ENCODE assay signal across 1 cellular context in genomic region chr1:45584351-45585109, GRCh38.
A peak's percentile ranks its signal among the peaks of the same experiment; 100 is the strongest.
TF ChIP-seq lines count a peak whose summit lies in the region.

No MANE protein-coding gene starts in this region.

TF ChIP-seq in HepG2, 621 proteins besides CTCF, POLR2A, EP300 and RAD21 (continued from another document and continues in another):
- TF ChIP-seq AFF4 (CRISPR knock-in tag; IDR thresholded peaks at IDR 0.05), result no peak
- no peak for TF ChIP-seq CCAR2 (optimal IDR thresholded peaks at IDR 0.05; ENCODE audit: low read depth, low read length)
- no peak for TF ChIP-seq DDIT3 (CRISPR knock-in tag; IDR thresholded peaks at IDR 0.05)
- TF ChIP-seq NFKBIZ (CRISPR knock-in tag; IDR thresholded peaks at IDR 0.05), result 0 out of 2 replicates have a peak, but pooled peaks have one; percentile 63
- no peak; the same call in 1 of the 2 replicates for TF ChIP-seq ZNF800 (CRISPR knock-in tag; IDR thresholded peaks at IDR 0.05)
- TF ChIP-seq ATF2 (CRISPR knock-in tag; IDR thresholded peaks at IDR 0.05), result peak; percentile 28; the same call in 1 of the 2 replicates
- TF ChIP-seq ZNF562 (CRISPR knock-in tag; IDR thresholded peaks at IDR 0.05; ENCODE audit: borderline replicate concordance), result no peak
- TF ChIP-seq SIN3B (IDR thresholded peaks at IDR 0.05; ENCODE audit: low read length), result 0 out of 2 replicates have a peak, but pooled peaks have one; percentile 31
- peak; percentile 70 for TF ChIP-seq ARID4A (CRISPR knock-in tag; IDR thresholded peaks at IDR 0.05; ENCODE audit: borderline replicate concordance)
- TF ChIP-seq ZSCAN12 (CRISPR knock-in tag; IDR thresholded peaks at IDR 0.05), result 0 out of 2 replicates have a peak, but pooled peaks have one; percentile 14
- peak; percentile 63; the same call in 1 of the 2 replicates for TF ChIP-seq DMAP1 (CRISPR knock-in tag; IDR thresholded peaks at IDR 0.05)
- no peak for TF ChIP-seq ZNF431 (CRISPR knock-in tag; IDR thresholded peaks at IDR 0.05; ENCODE audit: borderline replicate concordance, low read depth)
- no peak for TF ChIP-seq ZNF629 (CRISPR knock-in tag; conservative IDR thresholded peaks at IDR 0.05)
- TF ChIP-seq ZNF101 (CRISPR knock-in tag; IDR thresholded peaks at IDR 0.05; ENCODE audit: borderline replicate concordance, low read depth), result no peak
- peak; percentile 42; the same call in 1 of the 2 replicates for TF ChIP-seq ZBTB2 (CRISPR knock-in tag; IDR thresholded peaks at IDR 0.05; ENCODE audit: low read depth)
- 0 out of 2 replicates have a peak, but pooled peaks have one; percentile 13 for TF ChIP-seq PRMT3 (CRISPR knock-in tag; IDR thresholded peaks at IDR 0.05; ENCODE audit: borderline replicate concordance, low read depth)
- no peak for TF ChIP-seq ZNF282 (IDR thresholded peaks at IDR 0.05; ENCODE audit: partially characterized antibody)
- no peak for TF ChIP-seq ZNF737 (CRISPR knock-in tag; IDR thresholded peaks at IDR 0.05; ENCODE audit: borderline replicate concordance)
- no peak for TF ChIP-seq SCMH1 (CRISPR knock-in tag; IDR thresholded peaks at IDR 0.05; ENCODE audit: borderline replicate concordance)
- TF ChIP-seq ZNF740 (CRISPR knock-in tag; IDR thresholded peaks at IDR 0.05), result 0 out of 2 replicates have a peak, but pooled peaks have one; percentile 11
- no peak for TF ChIP-seq MAFF (IDR thresholded peaks at IDR 0.05; ENCODE audit: low read depth, low read length)
- 0 out of 2 replicates have a peak, but pooled peaks have one; percentile 20 for TF ChIP-seq ZNF768 (CRISPR knock-in tag; IDR thresholded peaks at IDR 0.05)
- no peak for TF ChIP-seq RARG (CRISPR knock-in tag; IDR thresholded peaks at IDR 0.05; ENCODE audit: low read depth)
- no peak for TF ChIP-seq ZBTB46 (CRISPR knock-in tag; IDR thresholded peaks at IDR 0.05; ENCODE audit: borderline replicate concordance)
- 0 out of 2 replicates have a peak, but pooled peaks have one; percentile 8 for TF ChIP-seq MAZ (IDR thresholded peaks at IDR 0.05; ENCODE audit: borderline replicate concordance, low read depth, low read length)
- peak; percentile 55; the same call in 1 of the 2 replicates for TF ChIP-seq MAZ (CRISPR knock-in tag; IDR thresholded peaks at IDR 0.05; ENCODE audit: low read depth)
- TF ChIP-seq NCOA1 (CRISPR knock-in tag; IDR thresholded peaks at IDR 0.05), result no peak
- TF ChIP-seq FOXK1 (CRISPR knock-in tag; IDR thresholded peaks at IDR 0.05; ENCODE audit: borderline replicate concordance, low read depth), result peak; percentile 21; the same call in 1 of the 2 replicates
- peak; percentile 89 for TF ChIP-seq E2F1 (CRISPR knock-in tag; IDR thresholded peaks at IDR 0.05)
- no peak for TF ChIP-seq MTA3 (CRISPR knock-in tag; IDR thresholded peaks at IDR 0.05)
- 0 out of 2 replicates have a peak, but pooled peaks have one; percentile 5 for TF ChIP-seq ZNF556 (CRISPR knock-in tag; IDR thresholded peaks at IDR 0.05; ENCODE audit: borderline replicate concordance)
- no peak for TF ChIP-seq ZFAT (CRISPR knock-in tag; conservative IDR thresholded peaks at IDR 0.05)
- TF ChIP-seq HMGA1 (CRISPR knock-in tag; conservative IDR thresholded peaks at IDR 0.05), result no peak
- peak; percentile 95 for TF ChIP-seq TFDP2 (CRISPR knock-in tag; IDR thresholded peaks at IDR 0.05)
- TF ChIP-seq ZHX1 (CRISPR knock-in tag; IDR thresholded peaks at IDR 0.05; ENCODE audit: low read depth), result peak; percentile 67
- peak; percentile 86 for TF ChIP-seq ASH2L (IDR thresholded peaks at IDR 0.05; ENCODE audit: insufficient read length, low read depth, low read length)
- TF ChIP-seq ZNF138 (CRISPR knock-in tag; IDR thresholded peaks at IDR 0.05; ENCODE audit: low read depth), result no peak
